In the genomic region with DNA sequence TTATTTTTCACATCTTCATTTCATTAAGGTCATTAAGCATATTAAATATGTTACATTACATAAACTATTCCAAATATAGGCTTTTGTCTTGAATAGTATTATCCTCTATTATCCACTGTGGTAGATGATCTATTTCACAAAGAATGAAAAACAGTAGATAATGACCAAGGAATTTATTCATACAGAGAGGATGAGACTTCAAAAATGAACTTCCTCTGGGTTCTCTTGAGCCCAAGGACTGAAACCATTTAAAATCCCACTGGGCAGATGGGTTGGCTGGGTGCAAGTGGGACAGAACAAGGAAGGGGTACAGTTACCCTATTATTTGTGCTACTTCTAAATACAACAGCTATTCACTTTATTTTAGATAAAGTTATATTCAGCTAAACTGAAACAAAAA, we compare ENCODE assay signal across 28 cellular contexts. TPM values are rescaled to one million over a fixed set of nuclear protein-coding genes. Genes with fewer than 3 reads are reported as not detected.
A peak's percentile ranks its signal among the peaks of the same experiment; 100 is the strongest.
DNase-seq lines count a peak whose midpoint lies in the region; ATAC-seq and TF ChIP-seq lines count a peak whose summit lies in the region.
"Had no signal": no experiment of that assay in that cellular context is flagged by ENCODE, and none has a peak within 500 bp of the region (broad histone marks: within the 10 kb centered on the region; RNA-seq: fewer than 3 reads in every experiment).

No MANE protein-coding gene starts in this region.

- H3K36me3 Mint-ChIP-seq in naive thymus-derived CD4-positive, alpha-beta T cell: peaks cover 0 to 5% (median 0%) of the 10 kb centered on the region in 5 donors
- H3K36me3 Mint-ChIP-seq: activated naive CD8-positive, alpha-beta T cell; brain; IgD-negative memory B cell; WTC11 had no signal

- DNase-seq in GM03348 (ENCODE audit: low spot score): peak; percentile 63
- peak; percentile 30 for DNase-seq in kidney glomerular epithelial cell (lab: John Stamatoyannopoulos, UW)
- DNase-seq in NCI-H526 treated with DMSO at 0.1 percent for 48 hours (lab: John Stamatoyannopoulos, UW): no peak
- DNase-seq in naive thymus-derived CD4-positive, alpha-beta T cell: no peak
- DNase-seq in NCI-H526 (lab: John Stamatoyannopoulos, UW): no peak
- DNase-seq in vagina (ENCODE audit: extremely low spot score in 2 of 2): no peak
- DNase-seq: activated CD4-positive, alpha-beta T cell treated with anti-CD3 and anti-CD28 coated beads, Interleukin-2, amount 50 U/mL, for 4 hours; activated CD8-positive, alpha-beta memory T cell treated with anti-CD3 and anti-CD28 coated beads, Interleukin-2, amount 50 U/mL, for 4 hours; colonic mucosa; DMS79; endodermal cell; midbrain; NCI-H1436 treated with DMSO at 0.1 percent for 48 hours; NCI-H2171 treated with DMSO at 0.1 percent for 48 hours; NCI-H69; nephron progenitor cell; uterus had no signal

- H3K36me3 ChIP-seq in naive thymus-derived CD4-positive, alpha-beta T cell (ENCODE audit: control insufficient read depth in 2 of 3, insufficient read depth in 3 of 3, low read length in 3 of 3): no peaks in the 10 kb centered on the region
- H3K36me3 ChIP-seq in vagina: no peaks in the 10 kb centered on the region
- H3K36me3 ChIP-seq: colonic mucosa, uterus had no signal

- no peak overlapping the region for H3K4me3 ChIP-seq in naive thymus-derived CD4-positive, alpha-beta T cell (ENCODE audit: low read length)
- no peak overlapping the region for H3K4me3 ChIP-seq in vagina
- H3K4me3 ChIP-seq: colonic mucosa, uterus had no signal

- no peaks in the 10 kb centered on the region for H3K9me3 ChIP-seq in naive thymus-derived CD4-positive, alpha-beta T cell (ENCODE audit: control insufficient read depth in 2 of 3, low read length in 3 of 3)
- no peaks in the 10 kb centered on the region for H3K9me3 ChIP-seq in vagina
- H3K9me3 ChIP-seq: colonic mucosa, uterus had no signal

- no peak overlapping the region for H3K27ac Mint-ChIP-seq in naive thymus-derived CD4-positive, alpha-beta T cell
- H3K27ac Mint-ChIP-seq: activated naive CD8-positive, alpha-beta T cell; activated T-helper 2 cell treated with anti-CD3 and anti-CD28 coated beads, Interferon-gamma antibody, Interleukin-2, Interleukin-4, amounts not matched to agents 10 μg/mL and 5 μg/mL and 100 μg/mL, durations not matched to agents 14 hours and 24 hours and 36 hours; B cell; brain; endodermal cell; IgD-negative memory B cell; nephron progenitor cell; T-helper 2 cell treated with Interferon-gamma antibody and Interleukin-4, amounts not matched to agents 5 μg/mL and 100 μg/mL, for 36 hours; WTC11 had no signal

- ATAC-seq in naive thymus-derived CD4-positive, alpha-beta T cell: no peak
- ATAC-seq: left lobe of liver, sciatic nerve, WTC11 had no signal

- peaks cover 0 to 34% (median 27%) of the 10 kb centered on the region in 7 donors for H3K4me1 Mint-ChIP-seq in naive thymus-derived CD4-positive, alpha-beta T cell
- H3K4me1 Mint-ChIP-seq: B cell, IgD-negative memory B cell had no signal

- no peak overlapping the region for H3K4me3 Mint-ChIP-seq in naive thymus-derived CD4-positive, alpha-beta T cell
- H3K4me3 Mint-ChIP-seq: activated naive CD8-positive, alpha-beta T cell; B cell; brain; endodermal cell; IgD-negative memory B cell; nephron progenitor cell; T-helper 2 cell treated with Interferon-gamma antibody and Interleukin-4, amounts not matched to agents 5 μg/mL and 100 μg/mL, for 36 hours; WTC11 had no signal

- H3K4me1 ChIP-seq in naive thymus-derived CD4-positive, alpha-beta T cell (ENCODE audit: control insufficient read depth in 2 of 2, insufficient read depth in 2 of 2, low read length in 2 of 2): peaks cover 0 to 4% of the 10 kb centered on the region in 2 donors
- peaks cover 21% of the 10 kb centered on the region for H3K4me1 ChIP-seq in vagina
- H3K4me1 ChIP-seq: colonic mucosa, uterus had no signal

- CTCF ChIA-PET in naive thymus-derived CD4-positive, alpha-beta T cell (lab: Charles Lee): no interaction called here

- intact Hi-C loops in naive thymus-derived CD4-positive, alpha-beta T cell (cut with micrococcal nuclease): no loop called here
- intact Hi-C loops in vagina (cut with DNase I): no loop called here

- H3K27me3 ChIP-seq in naive thymus-derived CD4-positive, alpha-beta T cell (ENCODE audit: control insufficient read depth in 2 of 2, insufficient read depth in 2 of 2, low read length in 2 of 2): peaks cover 0 to 3% of the 10 kb centered on the region in 2 donors
- no peaks in the 10 kb centered on the region for H3K27me3 ChIP-seq in vagina
- H3K27me3 ChIP-seq: colonic mucosa, uterus had no signal

- TF ChIP-seq CTCF in VCaP (conservative IDR thresholded peaks at IDR 0.05) (no peak), vagina (IDR thresholded peaks at IDR 0.05) (no peak)

- no peak for TF ChIP-seq POLR2A in vagina (IDR thresholded peaks at IDR 0.05)

- peaks cover 0 to 15% (median 5%) of the 10 kb centered on the region in 5 donors for H3K27me3 Mint-ChIP-seq in naive thymus-derived CD4-positive, alpha-beta T cell
- H3K27me3 Mint-ChIP-seq: brain had no signal

- H3K9me3 Mint-ChIP-seq in naive thymus-derived CD4-positive, alpha-beta T cell: peaks cover 0 to 2% (median 0%) of the 10 kb centered on the region in 11 donors
- H3K9me3 Mint-ChIP-seq: activated T-helper 2 cell treated with anti-CD3 and anti-CD28 coated beads, Interferon-gamma antibody, Interleukin-2, Interleukin-4, amounts not matched to agents 10 μg/mL and 5 μg/mL and 100 μg/mL, durations not matched to agents 14 hours and 24 hours and 36 hours; brain; endodermal cell; IgD-negative memory B cell; T-helper 2 cell treated with Interferon-gamma antibody and Interleukin-4, amounts not matched to agents 5 μg/mL and 100 μg/mL, for 36 hours; WTC11 had no signal

- POLR2A ChIA-PET in naive thymus-derived CD4-positive, alpha-beta T cell (lab: Charles Lee): no interaction called here

- H3K27ac ChIP-seq in VCaP: peak overlapping the region; percentile 85
- H3K27ac ChIP-seq in naive thymus-derived CD4-positive, alpha-beta T cell (ENCODE audit: low read depth, low read length): no peak overlapping the region
- no peak overlapping the region for H3K27ac ChIP-seq in vagina
- H3K27ac ChIP-seq: colonic mucosa, RWPE1, uterus had no signal

RNA-seq across cellular contexts. Expression of a gene that starts 33.0 kb away (rescaled TPM):
- total RNA-seq in naive thymus-derived CD4-positive, alpha-beta T cell: 1 to 10 TPM in 1 of 5 experiments, under 1 TPM in 4; 0.03 to 5.8 (median 0.07) TPM
- polyA plus RNA-seq in naive thymus-derived CD4-positive, alpha-beta T cell: under 1 TPM in 1 of 2 donors, not detected in 1; 0.06 TPM
- total RNA-seq in vagina: 24.3 TPM
- total RNA-seq: B cell had no signal

Comparison
In these comparisons a context has a peak if more than half of its experiments do, and no peak if none do; other contexts are left out.
1. DNase-seq: peak in GM03348 (single experiment) and kidney glomerular epithelial cell (single experiment); none in NCI-H526 treated with DMSO at 0.1 percent for 48 hours (single experiment), naive thymus-derived CD4-positive, alpha-beta T cell (0 of 9), NCI-H526 (0 of 2) and vagina (0 of 2).